Comparison of ENCODE assay signal across 1 cellular context in genomic region chr7:65503434-65504152, GRCh38.
A peak's percentile ranks its signal among the peaks of the same experiment; 100 is the strongest.
TF ChIP-seq lines count a peak whose summit lies in the region.

No MANE protein-coding gene starts in this region.

TF ChIP-seq in HEK293, 187 proteins besides CTCF, POLR2A, EP300 and RAD21 (continued from another document):
- TF ChIP-seq, protein P1, sequence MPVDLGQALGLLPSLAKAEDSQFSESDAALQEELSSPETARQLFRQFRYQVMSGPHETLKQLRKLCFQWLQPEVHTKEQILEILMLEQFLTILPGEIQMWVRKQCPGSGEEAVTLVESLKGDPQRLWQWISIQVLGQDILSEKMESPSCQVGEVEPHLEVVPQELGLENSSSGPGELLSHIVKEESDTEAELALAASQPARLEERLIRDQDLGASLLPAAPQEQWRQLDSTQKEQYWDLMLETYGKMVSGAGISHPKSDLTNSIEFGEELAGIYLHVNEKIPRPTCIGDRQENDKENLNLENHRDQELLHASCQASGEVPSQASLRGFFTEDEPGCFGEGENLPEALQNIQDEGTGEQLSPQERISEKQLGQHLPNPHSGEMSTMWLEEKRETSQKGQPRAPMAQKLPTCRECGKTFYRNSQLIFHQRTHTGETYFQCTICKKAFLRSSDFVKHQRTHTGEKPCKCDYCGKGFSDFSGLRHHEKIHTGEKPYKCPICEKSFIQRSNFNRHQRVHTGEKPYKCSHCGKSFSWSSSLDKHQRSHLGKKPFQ (tag by site-specific recombination; IDR thresholded peaks at IDR 0.05) = no peak
- no peak for TF ChIP-seq MYNN (tag by site-specific recombination; IDR thresholded peaks at IDR 0.05; ENCODE audit: borderline replicate concordance)
- no peak for TF ChIP-seq ZNF768 (tag by site-specific recombination; IDR thresholded peaks at IDR 0.05)
- peak; percentile 6; the same call in 1 of the 2 replicates for TF ChIP-seq YY2 (tag by site-specific recombination; IDR thresholded peaks at IDR 0.05)
- peak; percentile 49; the same call in 1 of the 2 replicates for TF ChIP-seq ZNF558 (tag by site-specific recombination; IDR thresholded peaks at IDR 0.05)
- peak; percentile 66 for TF ChIP-seq ZBTB17 (tag by site-specific recombination; IDR thresholded peaks at IDR 0.05)
- TF ChIP-seq ZNF248 (tag by site-specific recombination; IDR thresholded peaks at IDR 0.05) = 0 out of 2 replicates have a peak, but pooled peaks have one; percentile 41
- peak; percentile 80; the same call in 1 of the 2 replicates for TF ChIP-seq ZNF747 (tag by site-specific recombination; IDR thresholded peaks at IDR 0.05)
- no peak for TF ChIP-seq ZNF341 (tag by site-specific recombination; IDR thresholded peaks at IDR 0.05; ENCODE audit: low read depth)
- peak; percentile 9; the same call in 1 of the 2 replicates for TF ChIP-seq PRDM10 (tag by site-specific recombination; IDR thresholded peaks at IDR 0.05)
- TF ChIP-seq PRDM1 (tag by site-specific recombination; IDR thresholded peaks at IDR 0.05) = peak; percentile 51
- TF ChIP-seq ZNF114 (tag by site-specific recombination; IDR thresholded peaks at IDR 0.05) = 0 out of 2 replicates have a peak, but pooled peaks have one; percentile 46
- TF ChIP-seq ZNF24 (tag by site-specific recombination; IDR thresholded peaks at IDR 0.05) = peak; percentile 88
